ENCODE assay signal across 11 cellular contexts in the genomic region with DNA sequence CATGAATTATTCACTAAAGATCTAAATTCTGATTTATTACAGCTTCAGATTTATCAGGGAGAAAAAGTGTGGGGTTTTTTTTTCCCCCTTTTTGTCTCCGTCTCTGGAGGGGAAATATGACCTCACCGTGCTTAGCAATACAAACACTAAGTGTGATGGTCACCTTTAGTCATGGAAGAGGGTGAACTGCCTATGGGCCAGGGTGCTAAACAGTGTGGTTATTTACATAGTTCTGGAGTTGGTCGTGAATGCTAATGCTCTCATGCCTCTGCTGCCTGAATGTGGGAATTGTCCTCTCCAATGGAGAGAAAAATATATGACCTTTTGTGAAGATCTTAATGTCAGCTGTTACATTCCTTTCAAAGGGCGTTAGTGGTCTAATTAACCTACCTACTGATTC. TPM values are rescaled to one million over a fixed set of nuclear protein-coding genes. Genes with fewer than 3 reads are reported as not detected.
DNase-seq lines count a peak whose midpoint lies in the region; ATAC-seq and TF ChIP-seq lines count a peak whose summit lies in the region.
"Had no signal": no experiment of that assay in that cellular context is flagged by ENCODE, and none has a peak within 500 bp of the region (broad histone marks: within the 10 kb centered on the region; RNA-seq: fewer than 3 reads in every experiment).

No MANE protein-coding gene starts in this region.

- H3K36me3 ChIP-seq in SJCRH30 (no peaks in the 10 kb centered on the region), prostate gland (no peaks in the 10 kb centered on the region)

- no peak overlapping the region for H3K4me3 Mint-ChIP-seq in WTC11
- H3K4me3 Mint-ChIP-seq: activated naive CD4-positive, alpha-beta T cell treated with anti-CD3 and anti-CD28 coated beads, Interleukin-2, amount 10 ng/mL, durations not matched to agents 7 days and 5 days had no signal

- H3K9me3 ChIP-seq in SJCRH30 (replicated peaks): peaks cover 5% of the 10 kb centered on the region
- no peaks in the 10 kb centered on the region for H3K9me3 ChIP-seq in prostate gland

- peaks cover 6% of the 10 kb centered on the region; the same call in 1 of the 2 replicates for H3K36me3 Mint-ChIP-seq in WTC11
- H3K36me3 Mint-ChIP-seq: activated naive CD4-positive, alpha-beta T cell treated with anti-CD3 and anti-CD28 coated beads, Interleukin-2, amount 10 ng/mL, durations not matched to agents 7 days and 5 days had no signal

- no peak for TF ChIP-seq CTCF in WTC11 (IDR thresholded peaks at IDR 0.05)
- no peak for TF ChIP-seq CTCF in prostate gland (IDR thresholded peaks at IDR 0.05)

- H3K27ac Mint-ChIP-seq in WTC11: no peak overlapping the region
- H3K27ac Mint-ChIP-seq: activated naive CD4-positive, alpha-beta T cell treated with anti-CD3 and anti-CD28 coated beads, Interleukin-2, amount 10 ng/mL, durations not matched to agents 7 days and 5 days had no signal

- H3K4me1 ChIP-seq in SJCRH30: peaks cover 16% of the 10 kb centered on the region
- H3K4me1 ChIP-seq in prostate gland (replicated peaks): no peaks in the 10 kb centered on the region

- CTCF ChIA-PET in WTC11 (lab: Charles Lee): no interaction called here

- WGBS in prostate gland: 56% methylated on average over 4 of the region's 4 CpGs

- peaks cover 35% of the 10 kb centered on the region for H3K9me3 Mint-ChIP-seq in WTC11

- H3K4me3 ChIP-seq in SJCRH30 (no peak overlapping the region), prostate gland (no peak overlapping the region)

- peak overlapping the region; percentile 73 for H3K27ac ChIP-seq in SJCRH30
- H3K27ac ChIP-seq in prostate gland: no peak overlapping the region
- H3K27ac ChIP-seq: C4-2B had no signal

- ATAC-seq in WTC11: no peak

- DNase-seq in DMS53 (lab: John Stamatoyannopoulos, UW) (peak; percentile 88), HT1080 (ENCODE audit: low read depth) (peak; percentile 76), SJCRH30 (peak; percentile 53 to 73), iris pigment epithelial cell (ENCODE audit: low read depth) (peak; percentile 53), ureter (ENCODE audit: low spot score) (no peak), WTC11 (ENCODE audit: low spot score) (no peak), prostate gland (ENCODE audit: low spot score) (no peak), cerebellar cortex (ENCODE audit: low spot score) (no peak)
- DNase-seq: activated naive CD4-positive, alpha-beta T cell treated with anti-CD3 and anti-CD28 coated beads, Interleukin-2, amount 10 ng/mL, durations not matched to agents 7 days and 5 days; caudate nucleus had no signal

- intact Hi-C loops in prostate gland (cut with DNase I): no loop called here

- no peak for TF ChIP-seq POLR2A in prostate gland (IDR thresholded peaks at IDR 0.05)

- peaks cover 7% of the 10 kb centered on the region for H3K4me1 Mint-ChIP-seq in WTC11

- no peaks in the 10 kb centered on the region for H3K27me3 Mint-ChIP-seq in WTC11 (ENCODE audit: low read depth)

- POLR2A ChIA-PET in WTC11 (lab: Charles Lee): no interaction called here

- no peaks in the 10 kb centered on the region for H3K27me3 ChIP-seq in SJCRH30
- no peaks in the 10 kb centered on the region for H3K27me3 ChIP-seq in prostate gland (replicated peaks; ENCODE audit: insufficient read depth)

TF ChIP-seq in WTC11, 78 proteins besides CTCF, POLR2A, EP300 and RAD21 (continues in another document):
- no peak for TF ChIP-seq FOXK1 (CRISPR knock-in tag; IDR thresholded peaks at IDR 0.05)
- no peak for TF ChIP-seq RORB (CRISPR knock-in tag; IDR thresholded peaks at IDR 0.05)
- TF ChIP-seq, protein P1, sequence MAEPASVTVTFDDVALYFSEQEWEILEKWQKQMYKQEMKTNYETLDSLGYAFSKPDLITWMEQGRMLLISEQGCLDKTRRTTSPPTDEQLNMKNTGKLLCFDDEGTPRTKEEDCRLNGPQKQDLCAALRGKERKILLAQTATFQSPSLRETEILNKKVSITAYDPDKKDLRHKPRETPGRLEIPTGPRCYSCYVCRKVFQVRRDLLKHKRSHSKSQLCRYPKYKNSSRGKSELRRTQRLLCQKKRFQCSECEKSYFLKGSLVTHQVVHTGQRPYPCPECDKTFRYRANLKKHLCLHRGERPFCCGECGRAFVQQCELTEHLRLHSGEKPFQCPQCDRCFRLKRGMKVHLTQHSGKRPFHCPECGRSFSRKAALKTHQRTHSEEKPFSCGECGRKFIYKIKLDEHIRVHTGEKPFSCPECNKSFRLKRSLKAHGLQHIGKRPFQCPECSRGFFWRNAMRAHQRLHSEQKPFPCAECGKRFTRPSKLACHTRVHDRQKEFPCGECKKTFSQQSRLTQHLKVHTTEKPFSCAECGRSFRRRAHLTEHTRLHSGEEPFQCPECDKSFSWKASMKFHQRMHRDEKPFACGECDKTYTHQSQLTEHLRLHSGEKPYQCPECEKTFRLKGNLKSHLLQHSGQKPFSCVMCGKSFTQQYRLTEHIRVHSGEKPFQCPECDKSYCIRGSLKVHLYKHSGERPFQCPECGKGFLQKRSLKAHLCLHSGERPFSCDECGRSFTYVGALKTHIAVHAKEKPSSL (CRISPR knock-in tag; conservative IDR thresholded peaks at IDR 0.05): no peak
- TF ChIP-seq ATF1 (CRISPR knock-in tag; IDR thresholded peaks at IDR 0.05): no peak
- no peak for TF ChIP-seq NFYB (CRISPR knock-in tag; conservative IDR thresholded peaks at IDR 0.05; ENCODE audit: low read depth)
- TF ChIP-seq, protein P2, sequence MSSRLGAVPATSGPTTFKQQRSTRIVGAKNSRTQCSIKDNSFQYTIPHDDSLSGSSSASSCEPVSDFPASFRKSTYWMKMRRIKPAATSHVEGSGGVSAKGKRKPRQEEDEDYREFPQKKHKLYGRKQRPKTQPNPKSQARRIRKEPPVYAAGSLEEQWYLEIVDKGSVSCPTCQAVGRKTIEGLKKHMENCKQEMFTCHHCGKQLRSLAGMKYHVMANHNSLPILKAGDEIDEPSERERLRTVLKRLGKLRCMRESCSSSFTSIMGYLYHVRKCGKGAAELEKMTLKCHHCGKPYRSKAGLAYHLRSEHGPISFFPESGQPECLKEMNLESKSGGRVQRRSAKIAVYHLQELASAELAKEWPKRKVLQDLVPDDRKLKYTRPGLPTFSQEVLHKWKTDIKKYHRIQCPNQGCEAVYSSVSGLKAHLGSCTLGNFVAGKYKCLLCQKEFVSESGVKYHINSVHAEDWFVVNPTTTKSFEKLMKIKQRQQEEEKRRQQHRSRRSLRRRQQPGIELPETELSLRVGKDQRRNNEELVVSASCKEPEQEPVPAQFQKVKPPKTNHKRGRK (CRISPR knock-in tag; IDR thresholded peaks at IDR 0.05; ENCODE audit: borderline replicate concordance): no peak
- TF ChIP-seq PRRX2 (CRISPR knock-in tag; IDR thresholded peaks at IDR 0.05): no peak
- no peak for TF ChIP-seq CBFB (CRISPR knock-in tag; IDR thresholded peaks at IDR 0.05; ENCODE audit: low read depth)
- TF ChIP-seq ZNF232 (CRISPR knock-in tag; IDR thresholded peaks at IDR 0.05): no peak
- TF ChIP-seq GRHL2 (CRISPR knock-in tag; IDR thresholded peaks at IDR 0.05; ENCODE audit: insufficient replicate concordance, severe bottlenecking): no peak
- TF ChIP-seq, protein P3, sequence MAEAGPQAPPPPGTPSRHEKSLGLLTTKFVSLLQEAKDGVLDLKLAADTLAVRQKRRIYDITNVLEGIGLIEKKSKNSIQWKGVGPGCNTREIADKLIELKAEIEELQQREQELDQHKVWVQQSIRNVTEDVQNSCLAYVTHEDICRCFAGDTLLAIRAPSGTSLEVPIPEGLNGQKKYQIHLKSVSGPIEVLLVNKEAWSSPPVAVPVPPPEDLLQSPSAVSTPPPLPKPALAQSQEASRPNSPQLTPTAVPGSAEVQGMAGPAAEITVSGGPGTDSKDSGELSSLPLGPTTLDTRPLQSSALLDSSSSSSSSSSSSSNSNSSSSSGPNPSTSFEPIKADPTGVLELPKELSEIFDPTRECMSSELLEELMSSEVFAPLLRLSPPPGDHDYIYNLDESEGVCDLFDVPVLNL (CRISPR knock-in tag; IDR thresholded peaks at IDR 0.05; ENCODE audit: borderline replicate concordance, low read depth): no peak
- TF ChIP-seq SMAD4 (CRISPR knock-in tag; IDR thresholded peaks at IDR 0.05): no peak
- TF ChIP-seq, protein P4, sequence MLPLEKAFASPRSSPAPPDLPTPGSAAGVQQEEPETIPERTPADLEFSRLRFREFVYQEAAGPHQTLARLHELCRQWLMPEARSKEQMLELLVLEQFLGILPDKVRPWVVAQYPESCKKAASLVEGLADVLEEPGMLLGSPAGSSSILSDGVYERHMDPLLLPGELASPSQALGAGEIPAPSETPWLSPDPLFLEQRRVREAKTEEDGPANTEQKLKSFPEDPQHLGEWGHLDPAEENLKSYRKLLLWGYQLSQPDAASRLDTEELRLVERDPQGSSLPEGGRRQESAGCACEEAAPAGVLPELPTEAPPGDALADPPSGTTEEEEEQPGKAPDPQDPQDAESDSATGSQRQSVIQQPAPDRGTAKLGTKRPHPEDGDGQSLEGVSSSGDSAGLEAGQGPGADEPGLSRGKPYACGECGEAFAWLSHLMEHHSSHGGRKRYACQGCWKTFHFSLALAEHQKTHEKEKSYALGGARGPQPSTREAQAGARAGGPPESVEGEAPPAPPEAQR (CRISPR knock-in tag; IDR thresholded peaks at IDR 0.05): no peak

RNA-seq across cellular contexts. Expression of a gene that starts 44.8 kb away (rescaled TPM):
- total RNA-seq in HT1080 (2014; rRNA removed; shearing (Covaris generic)): 26.9 and 33.0 TPM in 2 replicates
- polyA plus RNA-seq in HT1080 (2015; cell fraction: cytosol; rRNA removed): 22.4 and 24.5 TPM in 2 replicates
- polyA plus RNA-seq in HT1080 (2015; cell fraction: nucleus; rRNA removed): 34.1 and 34.9 TPM in 2 replicates
- total RNA-seq in SJCRH30 (2014; rRNA removed; shearing (Covaris generic)): 73.7 and 76.6 TPM in 2 replicates
- total RNA-seq in ureter (230 TPM), WTC11 (2021) (79.9 to 87.0 TPM (median 82.1 TPM) in 3 replicates), prostate gland (10 to 100 TPM; 53.1 to 74.0 TPM)

Comparison
In these comparisons a context has a peak if more than half of its experiments do, and no peak if none do; other contexts are left out.
1. DNase-seq: peak in DMS53 (single experiment), HT1080 (single experiment), SJCRH30 (2 of 2) and iris pigment epithelial cell (single experiment); none in ureter (single experiment), WTC11 (single experiment), prostate gland (single experiment) and cerebellar cortex (single experiment).